ENCODE assay signal across 9 cellular contexts in the genomic region with DNA sequence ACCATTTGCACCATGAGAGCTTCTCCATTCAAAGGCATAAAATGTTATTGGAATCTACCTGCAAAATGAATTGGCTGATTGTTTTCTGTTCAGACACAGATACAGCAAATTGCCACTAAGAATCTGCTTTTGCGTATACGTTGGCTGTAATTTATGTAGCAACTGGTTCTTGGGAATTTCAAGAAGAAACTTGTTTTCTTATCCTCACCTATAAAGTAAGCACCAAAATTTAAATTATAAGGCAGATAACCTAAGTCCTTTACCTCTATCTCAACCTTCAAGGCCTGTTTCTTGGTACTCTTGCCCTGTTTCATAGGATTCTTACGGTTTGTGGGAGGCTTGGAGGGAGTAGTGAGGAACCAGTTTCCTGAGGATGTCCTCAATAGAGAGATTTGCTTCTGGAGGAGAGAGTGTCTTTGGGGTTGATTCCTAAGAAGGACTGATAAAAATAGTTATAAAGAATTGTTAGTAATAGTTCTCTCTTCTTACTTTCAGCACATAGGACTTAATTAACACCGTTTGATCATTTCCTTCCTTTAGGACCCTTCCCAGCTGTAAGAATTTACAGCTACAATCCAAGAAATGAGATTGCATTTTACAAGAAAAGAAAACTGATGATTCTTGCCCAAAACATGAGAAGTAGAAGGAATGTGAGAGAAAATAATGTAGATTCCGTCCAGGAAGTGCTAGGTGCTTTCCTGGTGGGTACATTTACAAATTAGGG. TPM values are rescaled to one million over a fixed set of nuclear protein-coding genes. Genes with fewer than 3 reads are reported as not detected.
DNase-seq lines count a peak whose midpoint lies in the region; ATAC-seq and TF ChIP-seq lines count a peak whose summit lies in the region.
"Had no signal": no experiment of that assay in that cellular context is flagged by ENCODE, and none has a peak within 500 bp of the region (broad histone marks: within the 10 kb centered on the region; RNA-seq: fewer than 3 reads in every experiment).

No MANE protein-coding gene starts in this region.

- no peaks in the 10 kb centered on the region for H3K27me3 Mint-ChIP-seq in effector memory CD8-positive, alpha-beta T cell

- H3K4me2 ChIP-seq in PC-9 (peak overlapping the region; percentile 82), skeletal muscle satellite cell (ENCODE audit: low read length) (peak overlapping the region; percentile 94)

- TF ChIP-seq CTCF in GM12875 (IDR thresholded peaks at IDR 0.05; ENCODE audit: borderline replicate concordance, insufficient read depth, low read depth, low read length): no peak
- TF ChIP-seq CTCF in PC-9 (conservative IDR thresholded peaks at IDR 0.05): no peak

- no peaks in the 10 kb centered on the region for H3K9me2 ChIP-seq in PC-9 (ENCODE audit: insufficient read depth)

- peak overlapping the region; percentile 97 to 98 for H3K4me3 Mint-ChIP-seq in effector memory CD8-positive, alpha-beta T cell

- H3K79me2 ChIP-seq in PC-9 (ENCODE audit: low read depth): peaks cover 55% of the 10 kb centered on the region

- H3K27ac Mint-ChIP-seq in effector memory CD8-positive, alpha-beta T cell: peak overlapping the region; percentile 95 to 98

- no peak for ATAC-seq in effector memory CD8-positive, alpha-beta T cell (replicated peaks)
- ATAC-seq in HG03442 (IDR thresholded peaks at IDR 0.05; ENCODE audit: unreplicated experiment): no peak
- ATAC-seq in GM21381 (IDR thresholded peaks at IDR 0.05; ENCODE audit: unreplicated experiment): no peak
- ATAC-seq: K562 had no signal

- peaks cover 32 to 70% of the 10 kb centered on the region in 2 donors for H3K4me1 Mint-ChIP-seq in effector memory CD8-positive, alpha-beta T cell (ENCODE audit: low read depth in 2 of 2)

- H3K36me3 Mint-ChIP-seq in effector memory CD8-positive, alpha-beta T cell (ENCODE audit: insufficient read depth): peaks cover 30% of the 10 kb centered on the region

- H3K9me3 ChIP-seq in PC-9 (ENCODE audit: insufficient read depth, low read depth) (no peaks in the 10 kb centered on the region), skeletal muscle satellite cell (replicated peaks; ENCODE audit: low read length) (no peaks in the 10 kb centered on the region)

- H3K27ac ChIP-seq in PC-9: peak overlapping the region; percentile 92

- intact Hi-C loops in PC-9 (cut with micrococcal nuclease; ENCODE audit: unreplicated experiment): loop anchor here (2.0 to 5.0 kb wide), 3 partner anchors 15 to 45 kb away; a partner anchor contains a TSS

- H3K9ac ChIP-seq in skeletal muscle satellite cell (ENCODE audit: low read depth, low read length): peak overlapping the region; percentile 93

- TSS peak; percentile 76 for BruUV-seq in PC-9 (replicated peaks; lab: Mats Ljungman, UMichigan)

- peaks cover 8% of the 10 kb centered on the region; the same call in 1 of the 2 replicates for H3K36me3 ChIP-seq in PC-9 (ENCODE audit: low read depth)
- H3K36me3 ChIP-seq in skeletal muscle satellite cell (ENCODE audit: insufficient read depth, low read length): no peaks in the 10 kb centered on the region

- H3K4me1 ChIP-seq in PC-9 (replicated peaks; ENCODE audit: insufficient read depth) (peaks cover 35% of the 10 kb centered on the region), skeletal muscle satellite cell (ENCODE audit: control insufficient read depth, insufficient read depth, low read length) (peaks cover 50% of the 10 kb centered on the region)

- no peaks in the 10 kb centered on the region for H3K9me3 Mint-ChIP-seq in effector memory CD8-positive, alpha-beta T cell

- H3K4me3 ChIP-seq in GM12875 (ENCODE audit: low read depth, low read length) (peak overlapping the region; percentile 87), PC-9 (peak overlapping the region; percentile 82), skeletal muscle satellite cell (ENCODE audit: low read length) (peak overlapping the region; percentile 94)
- H3K4me3 ChIP-seq: K562 had no signal

- H3K27me3 ChIP-seq in PC-9 (ENCODE audit: insufficient read depth, low read depth) (no peaks in the 10 kb centered on the region), skeletal muscle satellite cell (ENCODE audit: control insufficient read depth, insufficient read depth, low read length) (no peaks in the 10 kb centered on the region)

- DNase-seq in PC-9: no peak
- no peak for DNase-seq in effector memory CD8-positive, alpha-beta T cell
- DNase-seq in GM19240 (ENCODE audit: insufficient read length, low spot score): no peak
- DNase-seq: stimulated activated CD4-positive, alpha-beta T cell treated with anti-CD3 and anti-CD28 coated beads, Interleukin-4, amount 100 ng/mL, for 4 hours had no signal

- H3F3A ChIP-seq in PC-9 (ENCODE audit: insufficient read depth, low read depth): peaks cover 16% of the 10 kb centered on the region; the same call in 1 of the 2 replicates

- no peaks in the 10 kb centered on the region for H4K20me1 ChIP-seq in PC-9 (ENCODE audit: insufficient read depth)

- CTCF ChIA-PET in PC-9 (lab: Charles Lee): interaction anchor here (1.1 kb wide), 1 partner anchor 50 kb away, joined by 3 read pairs; no protein-coding TSS in a partner anchor

- no peak overlapping the region for H2AFZ ChIP-seq in PC-9

- POLR2A ChIA-PET in PC-9 (lab: Charles Lee; ENCODE audit: unreplicated experiment): interaction anchor here (0.6 kb wide), 1 partner anchor 18 kb away, joined by 11 read pairs; no protein-coding TSS in a partner anchor

RNA-seq across cellular contexts. Expression of a gene that starts 2.0 kb away (rescaled TPM):
- total RNA-seq in PC-9 (2021): 7.4 and 7.6 TPM in 2 replicates
- 34.1 and 53.0 TPM in 2 replicates for total RNA-seq in skeletal muscle satellite cell (2012; rRNA removed)

RNA-seq across cellular contexts. Expression of a gene that starts 30.4 kb away (rescaled TPM):
- 3.8 and 4.9 TPM in 2 replicates for total RNA-seq in PC-9 (2021)
- not detected in 2 replicates for total RNA-seq in skeletal muscle satellite cell (2012; rRNA removed)
- total RNA-seq: K562 had no signal
